In genomic region chr1:38898653-38899230, GRCh38 we compare ENCODE assay signal across 28 cellular contexts. TPM values are rescaled to one million over a fixed set of nuclear protein-coding genes. Genes with fewer than 3 reads are reported as not detected.
DNase-seq lines count a peak whose midpoint lies in the region; FAIRE-seq and TF ChIP-seq lines count a peak whose summit lies in the region.
"Had no signal": no experiment of that assay in that cellular context is flagged by ENCODE, and none has a peak within 500 bp of the region (broad histone marks: within the 10 kb centered on the region; RNA-seq: fewer than 3 reads in every experiment).

No MANE protein-coding gene starts in this region.

- no peaks in the 10 kb centered on the region for H3K4me1 Mint-ChIP-seq in nephron progenitor cell
- no peaks in the 10 kb centered on the region for H3K4me1 Mint-ChIP-seq in type B pancreatic cell (ENCODE audit: unreplicated experiment)
- H3K4me1 Mint-ChIP-seq: activated naive CD8-positive, alpha-beta T cell treated with anti-CD3 and anti-CD28 coated beads for 36 hours; CD4-positive, alpha-beta memory T cell; immature natural killer cell; natural killer cell had no signal

- TF ChIP-seq CTCF in nephron progenitor cell (IDR thresholded peaks at IDR 0.05) = no peak
- no peak for TF ChIP-seq CTCF in type B pancreatic cell (conservative IDR thresholded peaks at IDR 0.05)

- peaks cover 2% of the 10 kb centered on the region for H3K9me3 Mint-ChIP-seq in nephron progenitor cell
- no peaks in the 10 kb centered on the region for H3K9me3 Mint-ChIP-seq in type B pancreatic cell
- H3K9me3 Mint-ChIP-seq: activated CD4-positive, alpha-beta T cell treated with anti-CD3 and anti-CD28 coated beads, Interleukin-2, amount 10 ng/mL, durations not matched to agents 7 days and 5 days; activated naive CD8-positive, alpha-beta T cell treated with anti-CD3 and anti-CD28 coated beads for 36 hours; CD4-positive, alpha-beta memory T cell; immature natural killer cell; natural killer cell had no signal

- H3K4me3 Mint-ChIP-seq in nephron progenitor cell (no peak overlapping the region), type B pancreatic cell (no peak overlapping the region)
- H3K4me3 Mint-ChIP-seq: activated CD4-positive, alpha-beta T cell treated with anti-CD3 and anti-CD28 coated beads, Interleukin-2, amount 10 ng/mL, durations not matched to agents 7 days and 5 days; activated naive CD8-positive, alpha-beta T cell treated with anti-CD3 and anti-CD28 coated beads for 36 hours; CD4-positive, alpha-beta memory T cell; immature natural killer cell; natural killer cell had no signal

- peak; percentile 27 for FAIRE-seq in GM12892 (lab: Jason Lieb, UNC)
- FAIRE-seq: frontal cortex, G401.6, pancreas had no signal

- H3K27ac Mint-ChIP-seq in nephron progenitor cell (peak overlapping the region; percentile 25), type B pancreatic cell (no peak overlapping the region)
- H3K27ac Mint-ChIP-seq: activated CD4-positive, alpha-beta T cell treated with anti-CD3 and anti-CD28 coated beads, Interleukin-2, amount 10 ng/mL, durations not matched to agents 7 days and 5 days; activated naive CD8-positive, alpha-beta T cell treated with anti-CD3 and anti-CD28 coated beads for 36 hours; natural killer cell had no signal

- no peaks in the 10 kb centered on the region for H3K36me3 Mint-ChIP-seq in nephron progenitor cell (ENCODE audit: low read depth)
- no peaks in the 10 kb centered on the region for H3K36me3 Mint-ChIP-seq in type B pancreatic cell
- H3K36me3 Mint-ChIP-seq: activated naive CD8-positive, alpha-beta T cell treated with anti-CD3 and anti-CD28 coated beads for 36 hours; CD4-positive, alpha-beta memory T cell; natural killer cell had no signal

- no peaks in the 10 kb centered on the region for H3K27me3 Mint-ChIP-seq in nephron progenitor cell (ENCODE audit: low read depth, poor library complexity)
- no peaks in the 10 kb centered on the region for H3K27me3 Mint-ChIP-seq in type B pancreatic cell
- H3K27me3 Mint-ChIP-seq: activated CD4-positive, alpha-beta T cell treated with anti-CD3 and anti-CD28 coated beads, Interleukin-2, amount 10 ng/mL, durations not matched to agents 7 days and 5 days; activated naive CD8-positive, alpha-beta T cell treated with anti-CD3 and anti-CD28 coated beads for 36 hours; CD4-positive, alpha-beta memory T cell had no signal

- TF ChIP-seq POLR2A in GM12892 (IDR thresholded peaks at IDR 0.05; ENCODE audit: low read depth, low read length) = no peak

- DNase-seq in GM12892 (ENCODE audit: insufficient read length) (no peak), HS-5 (ENCODE audit: low read depth) (peak; percentile 6), astrocyte of the hippocampus (ENCODE audit: low read depth, low spot score) (peak; percentile 6), nephron progenitor cell (no peak), NCI-H2107 (lab: John Stamatoyannopoulos, UW) (no peak), NCI-H1436 treated with DMSO at 0.1 percent for 48 hours (lab: John Stamatoyannopoulos, UW) (no peak), type B pancreatic cell (ENCODE audit: extremely low spot score, unreplicated experiment) (no peak)
- DNase-seq: activated CD4-positive, alpha-beta T cell treated with anti-CD3 and anti-CD28 coated beads, Interleukin-2, amount 10 ng/mL, durations not matched to agents 7 days and 5 days; activated naive CD8-positive, alpha-beta T cell treated with anti-CD3 and anti-CD28 coated beads for 36 hours; CD4-positive, alpha-beta memory T cell; cerebellar nuclear complex; hippocampal formation; immature natural killer cell; Karpas-422; midbrain; natural killer cell; NCI-H1930; NCI-H2227 treated with DMSO at 0.1 percent for 48 hours; pancreas; stimulated activated CD4-positive, alpha-beta T cell treated with anti-CD3 and anti-CD28 coated beads, Interleukin-4, amount 100 ng/mL, for 4 hours; stimulated activated naive CD8-positive, alpha-beta T cell treated with anti-CD3 and anti-CD28 coated beads, Interleukin-15, Interleukin-2, amounts not matched to agents 100 U/mL and 50 U/mL, for 24 hours; WERI-Rb-1 had no signal

RNA-seq across cellular contexts. Expression of gene GJA9, which starts 17.4 kb away (rescaled TPM):
- 0.45 TPM for polyA plus RNA-seq in GM12892 (2012; ENCODE audit: missing spikeins)
- total RNA-seq in type B pancreatic cell (ENCODE audit: low replicate concordance) = not detected in 2 replicates
- total RNA-seq: activated CD4-positive, alpha-beta T cell treated with anti-CD3 and anti-CD28 coated beads, Interleukin-2, amount 10 ng/mL, durations not matched to agents 7 days and 5 days; activated naive CD8-positive, alpha-beta T cell treated with anti-CD3 and anti-CD28 coated beads for 36 hours; CD4-positive, alpha-beta memory T cell; epithelial cell of proximal tubule; frontal cortex; liver; natural killer cell; pancreas; right atrium auricular region; T-helper 2 cell treated with Interferon-gamma antibody and Interleukin-4, amounts not matched to agents 100 ng/mL and 5 ng/mL, for 36 hours had no signal
- polyA plus RNA-seq: CD4-positive, alpha-beta memory T cell; immature natural killer cell; liver; pancreas had no signal

RNA-seq across cellular contexts. Expression of gene MYCBP, which starts 25.6 kb away (rescaled TPM):
- polyA plus RNA-seq in GM12892 (2012; ENCODE audit: missing spikeins) = 25.3 TPM
- 20.0 and 29.6 TPM in 2 replicates for total RNA-seq in type B pancreatic cell (ENCODE audit: low replicate concordance)

RNA-seq across cellular contexts. Expression of gene RRAGC, which starts 39.2 kb away (rescaled TPM):
- polyA plus RNA-seq in GM12892 (2012; ENCODE audit: missing spikeins) = 19.4 TPM
- 25.3 and 26.1 TPM in 2 replicates for total RNA-seq in type B pancreatic cell (ENCODE audit: low replicate concordance)

RNA-seq across cellular contexts. Expression of gene RHBDL2, which starts 42.9 kb away (rescaled TPM):
- polyA plus RNA-seq in GM12892 (2012; ENCODE audit: missing spikeins) = 0.13 TPM
- total RNA-seq in type B pancreatic cell (ENCODE audit: low replicate concordance) = 0.80 and 1.2 TPM in 2 replicates
- total RNA-seq: activated CD4-positive, alpha-beta T cell treated with anti-CD3 and anti-CD28 coated beads, Interleukin-2, amount 10 ng/mL, durations not matched to agents 7 days and 5 days; activated naive CD8-positive, alpha-beta T cell treated with anti-CD3 and anti-CD28 coated beads for 36 hours; CD4-positive, alpha-beta memory T cell; epithelial cell of proximal tubule; natural killer cell; T-helper 2 cell treated with Interferon-gamma antibody and Interleukin-4, amounts not matched to agents 100 ng/mL and 5 ng/mL, for 36 hours had no signal
- polyA plus RNA-seq: CD4-positive, alpha-beta memory T cell; immature natural killer cell had no signal

Comparison
In these comparisons a context has a peak if more than half of its experiments do, and no peak if none do; other contexts are left out.
1. DNase-seq: peak in HS-5 (single experiment) and astrocyte of the hippocampus (single experiment); none in GM12892 (single experiment), nephron progenitor cell (single experiment), NCI-H2107 (single experiment), NCI-H1436 treated with DMSO at 0.1 percent for 48 hours (single experiment) and type B pancreatic cell (single experiment).